Comparison of ENCODE assay signal across 1 cellular context in genomic region chr16:31113420-31114124, GRCh38.
TF ChIP-seq lines count a peak whose summit lies in the region.

No MANE protein-coding gene starts in this region.

TF ChIP-seq in liver, 16 proteins besides CTCF, POLR2A, EP300 and RAD21 (continued from another document):
- TF ChIP-seq REST (IDR thresholded peaks at IDR 0.05) = no peak
- TF ChIP-seq JUND (IDR thresholded peaks at IDR 0.05) = no peak
- no peak for TF ChIP-seq FOXA2 (IDR thresholded peaks at IDR 0.05)
- peak; percentile 45 to 67 for TF ChIP-seq RXRA (IDR thresholded peaks at IDR 0.05)
- no peak for TF ChIP-seq TAF1 (conservative IDR thresholded peaks at IDR 0.05)
- TF ChIP-seq SP1 (IDR thresholded peaks at IDR 0.05) = peak; percentile 67
- peak; percentile 68 for TF ChIP-seq MAX (IDR thresholded peaks at IDR 0.05)
- TF ChIP-seq NR2F2 (IDR thresholded peaks at IDR 0.05) = no peak
- TF ChIP-seq ATF3 (IDR thresholded peaks at IDR 0.05) = no peak
- no peak for TF ChIP-seq ZBTB33 (IDR thresholded peaks at IDR 0.05)
